11 cellular contexts compared by ENCODE assay signal in the genomic region with DNA sequence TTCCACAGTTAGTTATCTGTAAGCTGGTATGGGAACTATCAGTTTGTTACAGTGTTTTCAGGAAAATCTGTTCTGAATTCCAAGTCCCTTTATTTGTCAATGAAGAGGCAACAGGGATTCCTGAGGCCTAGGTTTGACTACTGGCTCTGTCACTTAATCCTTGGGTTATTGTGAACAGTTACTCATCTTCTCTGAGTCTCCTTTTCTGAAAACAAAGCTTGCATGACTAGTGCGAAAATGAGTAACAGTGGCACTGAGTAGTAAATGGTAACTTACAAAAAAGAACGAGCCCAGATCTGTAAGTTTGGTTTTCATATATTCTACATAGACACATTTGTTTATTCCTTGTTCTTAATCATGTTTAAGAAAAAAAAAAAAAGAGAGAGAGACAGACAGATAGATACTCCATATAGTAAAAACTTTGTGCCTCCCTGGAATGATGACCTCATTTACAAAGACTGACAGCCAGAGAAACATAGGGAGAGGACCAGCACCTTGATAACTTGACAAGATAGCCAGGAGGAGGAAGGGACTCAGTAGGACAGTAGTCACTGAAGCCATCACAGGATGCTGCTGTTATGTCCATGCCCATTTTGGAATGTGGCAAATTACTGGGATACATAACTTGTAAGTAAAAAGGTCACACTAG. TPM values are rescaled to one million over a fixed set of nuclear protein-coding genes. Genes with fewer than 3 reads are reported as not detected.
DNase-seq lines count a peak whose midpoint lies in the region; ATAC-seq and TF ChIP-seq lines count a peak whose summit lies in the region.
"Had no signal": no experiment of that assay in that cellular context is flagged by ENCODE, and none has a peak within 500 bp of the region (broad histone marks: within the 10 kb centered on the region; RNA-seq: fewer than 3 reads in every experiment).

No MANE protein-coding gene starts in this region.

- peaks cover 9% of the 10 kb centered on the region for H3K27me3 Mint-ChIP-seq in nephron (ENCODE audit: low read depth)

- in situ Hi-C loops in Caki2 (cut with HindIII; ENCODE audit: low pct_unique_long_range_greater_than_20kb, low sequenced_read_pairs): no loop called here

- intact Hi-C loops in left cardiac atrium (cut with DNase I): loop anchor here (5.0 to 10.0 kb wide), 3 partner anchors 88 to 338 kb away; partner anchors contain the start of genes ADCK2 (in 1 of the 2) and BRAF (in 1 of the 2)

- no peaks in the 10 kb centered on the region for H3K9me3 ChIP-seq in adipocyte (ENCODE audit: control insufficient read depth, low read length)

- peaks cover 13% of the 10 kb centered on the region for H3K36me3 ChIP-seq in adipocyte (ENCODE audit: control insufficient read depth, insufficient read depth, low read length, severe bottlenecking)

- no peak for ATAC-seq in left cardiac atrium

- peak overlapping the region; percentile 41 to 100 (median 97) for H3K27ac Mint-ChIP-seq in nephron

- peaks cover 12% of the 10 kb centered on the region for H3K36me3 Mint-ChIP-seq in nephron (ENCODE audit: low read depth)

- H3K4me1 ChIP-seq in adipocyte (ENCODE audit: control insufficient read depth, insufficient read depth, low read length): peaks cover 26% of the 10 kb centered on the region

- H3K27me3 ChIP-seq in adipocyte (replicated peaks; ENCODE audit: control insufficient read depth, insufficient read depth, low read length): no peaks in the 10 kb centered on the region
- H3K27me3 ChIP-seq: stomach had no signal

- TF ChIP-seq CTCF in nephron (IDR thresholded peaks at IDR 0.05; ENCODE audit: unreplicated experiment in 3 of 3): no peak

- DNase-seq in Caki2 (ENCODE audit: low read depth) (peak; percentile 51), adipocyte (ENCODE audit: low read depth) (peak; percentile 18), NCI-H526 (lab: John Stamatoyannopoulos, UW) (no peak), occipital lobe (lab: John Stamatoyannopoulos, UW) (no peak), left cardiac atrium (no peak), H4 (ENCODE audit: low spot score) (no peak)
- DNase-seq in Jurkat, Clone E6-1 (ENCODE audit: low read depth, low spot score): no peak
- DNase-seq: cortex of kidney, NCI-H524 treated with DMSO at 0.1 percent for 48 hours had no signal

- peak overlapping the region; percentile 93 to 98 (median 97) for H3K4me3 Mint-ChIP-seq in nephron

- peaks cover 21% of the 10 kb centered on the region for H3K4me1 Mint-ChIP-seq in nephron

- peak overlapping the region; percentile 92 for H3K4me3 ChIP-seq in Jurkat, Clone E6-1 (ENCODE audit: low read length)
- no peak overlapping the region for H3K4me3 ChIP-seq in adipocyte (ENCODE audit: low read length)

- no peaks in the 10 kb centered on the region for H3K9me3 Mint-ChIP-seq in nephron

- H3K9ac ChIP-seq in adipocyte (ENCODE audit: low read length): peak overlapping the region; percentile 7

RNA-seq across cellular contexts. Expression of gene MRPS33, which starts 1.9 kb away (rescaled TPM):
- total RNA-seq in Caki2 (2014; rRNA removed; shearing (Covaris generic); ENCODE audit: low replicate concordance): 60.0 and 72.5 TPM in 2 replicates
- 120 TPM for polyA plus RNA-seq in Jurkat, Clone E6-1 (2012; ENCODE audit: insufficient read depth, insufficient read length)
- total RNA-seq in occipital lobe (12.6 TPM), left cardiac atrium (10 to 100 TPM; 78.4 to 91.3 TPM)
- 71.2 and 91.2 TPM in 2 replicates for total RNA-seq in H4 (2014; rRNA removed; shearing (Covaris generic))

Comparison
In these comparisons a context has a peak if more than half of its experiments do, and no peak if none do; other contexts are left out.
1. DNase-seq: peak in Caki2 (single experiment) and adipocyte (single experiment); none in Jurkat, Clone E6-1 (single experiment), NCI-H526 (0 of 2), occipital lobe (single experiment), left cardiac atrium (single experiment) and H4 (single experiment).